ENCODE assay signal across 27 cellular contexts in genomic region chr16:86462334-86463084, GRCh38. TPM values are rescaled to one million over a fixed set of nuclear protein-coding genes. Genes with fewer than 3 reads are reported as not detected.
DNase-seq lines count a peak whose midpoint lies in the region; ATAC-seq and TF ChIP-seq lines count a peak whose summit lies in the region.
"Had no signal": no experiment of that assay in that cellular context is flagged by ENCODE, and none has a peak within 500 bp of the region (broad histone marks: within the 10 kb centered on the region; RNA-seq: fewer than 3 reads in every experiment).

No MANE protein-coding gene starts in this region.

- peaks cover 3% of the 10 kb centered on the region for H3K27me3 ChIP-seq in brain microvascular endothelial cell (replicated peaks)
- no peaks in the 10 kb centered on the region for H3K27me3 ChIP-seq in transverse colon
- H3K27me3 ChIP-seq: ascending aorta had no signal

- no peaks in the 10 kb centered on the region for H3K9me3 ChIP-seq in transverse colon
- H3K9me3 ChIP-seq: ascending aorta, psoas muscle had no signal

- H3K4me3 ChIP-seq in brain microvascular endothelial cell (ENCODE audit: low read depth, low read length) (no peak overlapping the region), transverse colon (no peak overlapping the region)
- H3K4me3 ChIP-seq: ascending aorta, heart left ventricle, psoas muscle had no signal

- H3K4me1 ChIP-seq in transverse colon = peaks cover 5 to 14% (median 9%) of the 10 kb centered on the region in 4 donors
- H3K4me1 ChIP-seq: ascending aorta, psoas muscle had no signal

- no peak for TF ChIP-seq POLR2A in transverse colon (IDR thresholded peaks at IDR 0.05)

- no peak overlapping the region for H3K4me3 Mint-ChIP-seq in activated T-cell treated with anti-CD3 and anti-CD28 coated beads, Interleukin-2, amount 50 U/mL, for 4 hours
- H3K4me3 Mint-ChIP-seq: activated CD4-positive, alpha-beta memory T cell treated with anti-CD3 and anti-CD28 coated beads for 36 hours; activated naive CD8-positive, alpha-beta T cell; CD14-positive monocyte; central memory CD8-positive, alpha-beta T cell; IgD-negative memory B cell; T-helper 1 cell treated with Interleukin-12 subunit alpha and Interleukin-12 subunit beta and Interleukin-4 antibody, amounts not matched to agents 30 μg/mL and 1 μg/mL, for 36 hours had no signal

- no peaks in the 10 kb centered on the region for H3K36me3 ChIP-seq in brain microvascular endothelial cell (replicated peaks)
- H3K36me3 ChIP-seq in transverse colon = no peaks in the 10 kb centered on the region
- H3K36me3 ChIP-seq: ascending aorta, heart left ventricle had no signal

- H3K27me3 Mint-ChIP-seq in activated T-cell treated with anti-CD3 and anti-CD28 coated beads, Interleukin-2, amount 50 U/mL, for 4 hours (ENCODE audit: low read depth) = peaks cover 11% of the 10 kb centered on the region

- DNase-seq in M059J (ENCODE audit: low read depth) (peak; percentile 98), brain microvascular endothelial cell (peak; percentile 1), left colon (peak; percentile 36 to 80), transverse colon (peak; percentile 56), midbrain (lab: John Stamatoyannopoulos, UW) (no peak), NCI-H1694 treated with DMSO at 0.1 percent for 48 hours (lab: John Stamatoyannopoulos, UW) (no peak)
- no peak for DNase-seq in activated naive CD4-positive, alpha-beta T cell treated with anti-CD3 and anti-CD28 coated beads, Interleukin-2, amount 50 U/mL, for 16 hours
- no peak for DNase-seq in activated T-cell treated with anti-CD3 and anti-CD28 coated beads, Interleukin-2, amount 50 U/mL, for 4 hours
- DNase-seq: activated CD4-positive, alpha-beta memory T cell treated with anti-CD3 and anti-CD28 coated beads for 36 hours; activated CD4-positive, CD25-positive, alpha-beta regulatory T cell treated with anti-CD3 and anti-CD28 coated beads, Interleukin-2, amount 50 U/mL, for 72 hours; activated CD8-positive, alpha-beta memory T cell treated with anti-CD3 and anti-CD28 coated beads, Interleukin-2, amount 50 U/mL, for 48 hours; DND-41; heart left ventricle; mammary epithelial cell; NCI-H1105; NCI-H2029 treated with DMSO at 0.1 percent for 48 hours; NCI-H2227 treated with DMSO at 0.1 percent for 48 hours; nucleus accumbens; psoas muscle; stimulated activated naive CD8-positive, alpha-beta T cell treated with anti-CD3 and anti-CD28 coated beads, Interleukin-15, Interleukin-2, amounts not matched to agents 100 U/mL and 50 U/mL, for 24 hours had no signal

- H3K9me3 Mint-ChIP-seq in activated T-cell treated with anti-CD3 and anti-CD28 coated beads, Interleukin-2, amount 50 U/mL, for 4 hours = peaks cover 14% of the 10 kb centered on the region

- no peaks in the 10 kb centered on the region for H3K4me1 Mint-ChIP-seq in activated T-cell treated with anti-CD3 and anti-CD28 coated beads, Interleukin-2, amount 50 U/mL, for 4 hours (ENCODE audit: low read depth)
- H3K4me1 Mint-ChIP-seq: CD14-positive monocyte; central memory CD8-positive, alpha-beta T cell; IgD-negative memory B cell had no signal

- intact Hi-C loops in left colon (cut with DNase I, micrococcal nuclease) (no loop called here), transverse colon (cut with DNase I; ENCODE audit: low total_unique reads) (loop anchor here (2.0 to 5.0 kb wide), 2 partner anchors 32 to 50 kb away; partner anchors contain the start of gene FOXF1)

- TF ChIP-seq CTCF in brain microvascular endothelial cell (IDR thresholded peaks at IDR 0.05; ENCODE audit: low read depth, low read length, missing control alignments) = no peak
- TF ChIP-seq CTCF in transverse colon (IDR thresholded peaks at IDR 0.05) = peak in 2 of 5 experiments; percentile 21 to 45

- no peaks in the 10 kb centered on the region for H3K36me3 Mint-ChIP-seq in activated T-cell treated with anti-CD3 and anti-CD28 coated beads, Interleukin-2, amount 50 U/mL, for 4 hours (ENCODE audit: insufficient read depth)
- H3K36me3 Mint-ChIP-seq: activated CD4-positive, alpha-beta memory T cell treated with anti-CD3 and anti-CD28 coated beads for 36 hours; activated naive CD8-positive, alpha-beta T cell; CD14-positive monocyte; IgD-negative memory B cell had no signal

- ATAC-seq in left colon = peak; percentile 45
- no peak for ATAC-seq in activated T-cell treated with anti-CD3 and anti-CD28 coated beads, Interleukin-2, amount 50 U/mL, for 4 hours
- ATAC-seq: heart left ventricle; psoas muscle; stimulated activated naive CD8-positive, alpha-beta T cell treated with anti-CD3 and anti-CD28 coated beads, Interleukin-15, Interleukin-2, amounts not matched to agents 100 U/mL and 50 U/mL, for 24 hours had no signal

- in situ Hi-C loops in brain microvascular endothelial cell (cut with HindIII; ENCODE audit: low pct_ligation_motif_present, low sequenced_read_pairs) (no loop called here), transverse colon (cut with MboI; ENCODE audit: low pct_ligation_motif_present in 1 of 4, low pct_unique_long_range_greater_than_20kb in 1 of 4, low sequenced_read_pairs in 3 of 4) (no loop called here)

- 45% methylated on average over 17 of the region's 17 CpGs; no CpG with 5 or more reads in 1 of the 2 donors for WGBS in transverse colon (ENCODE audit: low coverage in 1 of 2), 2 donors

- peak; percentile 74 for TF ChIP-seq EP300 in transverse colon (IDR thresholded peaks at IDR 0.05; ENCODE audit: low read depth)

- H3K27ac ChIP-seq in brain microvascular endothelial cell (no peak overlapping the region), transverse colon (peak overlapping the region; percentile 73 to 84 (median 80))
- H3K27ac ChIP-seq: ascending aorta, psoas muscle had no signal

RNA-seq across cellular contexts. Expression of gene FOXF1, which starts 47.8 kb away (rescaled TPM):
- 11.1 and 21.2 TPM in 2 replicates for total RNA-seq in M059J (2014; rRNA removed; shearing (Covaris generic))
- total RNA-seq in left colon = 10 to 100 TPM in 1 of 2 donors, 1 to 10 TPM in 1; 4.9 to 13.7 TPM
- 10 to 100 TPM; 10.8 to 44.1 (median 23.4) TPM for total RNA-seq in transverse colon
- under 1 TPM; 0.05 to 0.08 (median 0.08) TPM for total RNA-seq in activated T-cell treated with anti-CD3 and anti-CD28 coated beads, Interleukin-2, amount 50 U/mL, for 4 hours
- total RNA-seq: activated CD4-positive, alpha-beta memory T cell treated with anti-CD3 and anti-CD28 coated beads for 36 hours; H1; mammary epithelial cell had no signal

Comparison
In these comparisons a context has a peak if more than half of its experiments do, and no peak if none do; other contexts are left out.
1. DNase-seq: peak in M059J (single experiment), brain microvascular endothelial cell (single experiment), left colon (2 of 2) and transverse colon (single experiment); none in midbrain (single experiment), activated naive CD4-positive, alpha-beta T cell treated with anti-CD3 and anti-CD28 coated beads, Interleukin-2, amount 50 U/mL, for 16 hours (single experiment), activated T-cell treated with anti-CD3 and anti-CD28 coated beads, Interleukin-2, amount 50 U/mL, for 4 hours (single experiment) and NCI-H1694 treated with DMSO at 0.1 percent for 48 hours (single experiment).
2. RNA of gene FOXF1, which starts 47.8 kb away (total RNA-seq): 10.8 to 44.1 TPM in transverse colon, 11.1 to 21.2 TPM in M059J and 4.9 to 13.7 TPM in left colon; 0.05 to 0.08 TPM in activated T-cell treated with anti-CD3 and anti-CD28 coated beads, Interleukin-2, amount 50 U/mL, for 4 hours; every median in the first group is over 4 times any median in the second.